ENCODE assay signal across 22 cellular contexts in genomic region chr3:94099311-94099710, GRCh38.
"Had no signal": no experiment of that assay in that cellular context is flagged by ENCODE, and none has a peak within 500 bp of the region (broad histone marks: within the 10 kb centered on the region; RNA-seq: fewer than 3 reads in every experiment).

No MANE protein-coding gene starts in this region.

- H3K27ac ChIP-seq: colonic mucosa, heart left ventricle, psoas muscle, right lobe of liver, thoracic aorta, transverse colon had no signal

- DNase-seq: colonic mucosa; effector CD4-positive, alpha-beta T cell; endodermal cell; foreskin melanocyte; heart left ventricle; hippocampal formation; left colon; left ventricle myocardium superior; mesenchymal stem cell; naive B cell; psoas muscle; retina; right lobe of liver; spleen; stimulated activated CD4-positive, alpha-beta T cell treated with anti-CD3 and anti-CD28 coated beads, Interleukin-15, amount 100 ng/mL, for 24 hours; stimulated activated CD4-positive, alpha-beta T cell treated with anti-CD3 and anti-CD28 coated beads, Interleukin-1b, Interleukin-23, amount 100 ng/mL, for 48 hours; stimulated activated CD4-positive, alpha-beta T cell treated with anti-CD3 and anti-CD28 coated beads, Interleukin-4, amount 100 ng/mL, for 24 hours; stimulated activated naive B cell treated with anti-CD40 and anti-IgM and Interleukin-4, amounts not matched to agents 10 μg/mL and 1 μg/mL and 100 μg/mL, for 72 hours; stimulated activated naive CD8-positive, alpha-beta T cell treated with anti-CD3 and anti-CD28 coated beads, Interleukin-15, amount 100 ng/mL, for 72 hours; transverse colon had no signal

- ATAC-seq: left colon; left ventricle myocardium superior; psoas muscle; stimulated activated naive B cell treated with anti-CD40 and anti-IgM and Interleukin-4, amounts not matched to agents 10 μg/mL and 1 μg/mL and 100 μg/mL, for 72 hours; stimulated activated naive CD8-positive, alpha-beta T cell treated with anti-CD3 and anti-CD28 coated beads, Interleukin-15, amount 100 ng/mL, for 72 hours had no signal

- H3K4me3 ChIP-seq: colonic mucosa, heart left ventricle, lung, psoas muscle, right lobe of liver, spleen, thoracic aorta, transverse colon had no signal

- H3K27me3 ChIP-seq: colonic mucosa, heart left ventricle, right lobe of liver, spleen, transverse colon had no signal

- H3K36me3 ChIP-seq: colonic mucosa had no signal

- H3K9me3 ChIP-seq: colonic mucosa, heart left ventricle, psoas muscle, right lobe of liver, spleen, thoracic aorta, transverse colon had no signal

- H3K4me1 ChIP-seq: colonic mucosa, psoas muscle, right lobe of liver, transverse colon had no signal
